In genomic region chr1:1435094-1435903, GRCh38 we compare ENCODE assay signal across 8 cellular contexts. TPM values are rescaled to one million over a fixed set of nuclear protein-coding genes. Genes with fewer than 3 reads are reported as not detected.
DNase-seq lines count a peak whose midpoint lies in the region; ATAC-seq and TF ChIP-seq lines count a peak whose summit lies in the region.

VWA1 (plus strand) TSS chr1:1435690; CDS start chr1:1435749, 59 bp downstream.

- no peaks in the 10 kb centered on the region for H3K9me3 ChIP-seq in iPS DF 6.9 (ENCODE audit: control insufficient read depth, insufficient read depth, low read length)

- H3K27ac ChIP-seq in C4-2B (peak within 1 kb of the TSS; percentile 100), iPS DF 6.9 (ENCODE audit: low read length) (no peak within 1 kb of the TSS)

- H3K36me3 ChIP-seq in iPS DF 6.9 (ENCODE audit: control insufficient read depth, insufficient read depth, low read length): peaks cover 3% of the 10 kb centered on the region; the same call in 1 of the 2 replicates

- peak within 1 kb of the TSS; percentile 24 to 90 (median 75) for H3K27ac Mint-ChIP-seq in brain

- peaks cover 39% of the 10 kb centered on the region for H3K4me1 Mint-ChIP-seq in brain

- H3K4me3 Mint-ChIP-seq in brain: peak within 1 kb of the TSS; percentile 81 to 86 (median 84)

- DNase-seq in T1000 (lab: John Stamatoyannopoulos, UW) (peak; percentile 58), iPS DF 6.9 (ENCODE audit: low read depth, low spot score) (no peak), skeletal muscle cell (ENCODE audit: low read depth) (no peak), A172 (ENCODE audit: low spot score) (no peak)

- H3K27me3 ChIP-seq in iPS DF 6.9 (ENCODE audit: control insufficient read depth, insufficient read depth, low read length): no peaks in the 10 kb centered on the region

- H3K4me3 ChIP-seq in iPS DF 6.9 (ENCODE audit: low read length): peak within 1 kb of the TSS; percentile 41
- H3K4me3 ChIP-seq in skeletal muscle cell (ENCODE audit: low read depth, low read length): peak within 1 kb of the TSS; percentile 60

- peak; percentile 46 for ATAC-seq in HG03103 (IDR thresholded peaks at IDR 0.05; ENCODE audit: low read depth, unreplicated experiment)
- ATAC-seq in HG02981 (IDR thresholded peaks at IDR 0.05; ENCODE audit: unreplicated experiment): no peak

- TF ChIP-seq CTCF in C4-2B (conservative IDR thresholded peaks at IDR 0.05): no peak; the same call in 1 of the 2 replicates
- TF ChIP-seq CTCF in brain (conservative IDR thresholded peaks at IDR 0.05): no peak

- peaks cover 27% of the 10 kb centered on the region for H3K4me1 ChIP-seq in iPS DF 6.9 (ENCODE audit: control insufficient read depth, insufficient read depth, low read length)

- WGBS in iPS DF 6.9 (ENCODE audit: insufficient coverage, insufficient read length): no CpG with 5 or more reads among the region's 91 CpGs

- no peaks in the 10 kb centered on the region for H3K9me3 Mint-ChIP-seq in brain

- H3K36me3 Mint-ChIP-seq in brain: no peaks in the 10 kb centered on the region

- H3K27me3 Mint-ChIP-seq in brain: peaks cover 5% of the 10 kb centered on the region

RNA-seq across cellular contexts. Expression of gene VWA1, which starts in this region (rescaled TPM):
- polyA plus RNA-seq in brain (ENCODE audit: insufficient read depth, low read depth, low replicate concordance): 108 TPM
- 0.91 and 2.0 TPM in 2 replicates for total RNA-seq in A172 (2014; rRNA removed; shearing (Covaris generic))
